10 cellular contexts compared by ENCODE assay signal in the genomic region with DNA sequence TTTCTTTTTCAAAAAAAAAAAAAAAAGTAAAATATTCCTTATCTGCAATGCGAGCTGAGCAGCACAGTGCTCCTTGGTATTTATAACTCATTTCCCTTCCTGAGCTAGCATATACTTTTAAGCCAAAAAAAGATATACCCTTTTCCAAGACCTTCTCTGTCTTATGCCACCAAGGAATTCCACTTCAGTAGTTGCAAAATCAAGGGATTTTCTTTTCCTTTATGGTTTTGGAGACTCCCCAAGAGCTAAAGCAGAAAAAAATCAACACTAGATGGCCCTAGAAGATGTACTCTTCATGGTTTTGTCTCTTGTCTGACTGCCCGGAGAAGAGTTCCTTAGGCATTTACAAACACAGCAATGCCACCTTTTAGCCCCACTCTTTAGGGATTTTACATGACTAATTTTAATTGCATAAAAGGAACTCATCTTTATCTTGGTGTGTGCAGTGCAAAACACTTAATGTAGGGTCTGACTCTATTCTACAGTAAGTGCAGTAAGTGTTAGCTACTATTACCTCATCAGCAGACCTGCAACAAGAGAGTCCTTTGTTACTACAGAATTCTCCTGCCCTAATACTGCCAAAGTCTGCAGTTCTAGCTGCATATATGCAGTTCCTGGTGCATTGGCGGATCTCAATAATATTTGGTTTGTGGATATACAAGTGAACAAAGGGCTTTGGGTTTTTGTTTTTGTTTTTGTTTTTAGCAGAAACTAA.
A peak's percentile ranks its signal among the peaks of the same experiment; 100 is the strongest.
DNase-seq lines count a peak whose midpoint lies in the region; ATAC-seq and TF ChIP-seq lines count a peak whose summit lies in the region.
"Had no signal": no experiment of that assay in that cellular context is flagged by ENCODE, and none has a peak within 500 bp of the region (broad histone marks: within the 10 kb centered on the region; RNA-seq: fewer than 3 reads in every experiment).

No MANE protein-coding gene starts in this region.

- no peaks in the 10 kb centered on the region for H3K79me2 ChIP-seq in H9 (ENCODE audit: insufficient read depth, low read length)

- H3K36me3 Mint-ChIP-seq in H9 (ENCODE audit: insufficient read depth in 1 of 3, low read depth in 3 of 3), result no peaks in the 10 kb centered on the region
- no peaks in the 10 kb centered on the region for H3K36me3 Mint-ChIP-seq in activated naive CD4-positive, alpha-beta T cell treated with anti-CD3 and anti-CD28 coated beads for 36 hours (ENCODE audit: low read depth)

- H3K4me1 ChIP-seq in H9 (ENCODE audit: insufficient read depth, low read length), result no peaks in the 10 kb centered on the region; the same call in 1 of the 2 replicates
- H3K4me1 ChIP-seq in cardiac muscle cell (ENCODE audit: low read depth), result no peaks in the 10 kb centered on the region

- peak; percentile 38; the same call in 1 of the 3 replicates for TF ChIP-seq CTCF in H9 (conservative IDR thresholded peaks at IDR 0.05)
- TF ChIP-seq CTCF in WERI-Rb-1 (IDR thresholded peaks at IDR 0.05; ENCODE audit: low read depth, low read length), result peak; percentile 29; the same call in 1 of the 2 replicates
- TF ChIP-seq CTCF in cardiac muscle cell (IDR thresholded peaks at IDR 0.05; ENCODE audit: low read depth, low read length), result peak; percentile 16

- no peaks in the 10 kb centered on the region for H3K27me3 Mint-ChIP-seq in H9 (ENCODE audit: low read depth)
- H3K27me3 Mint-ChIP-seq in activated naive CD4-positive, alpha-beta T cell treated with anti-CD3 and anti-CD28 coated beads for 36 hours (ENCODE audit: low read depth), result no peaks in the 10 kb centered on the region
- H3K27me3 Mint-ChIP-seq: progenitor cell of endocrine pancreas, T-helper 17 cell had no signal

- no peaks in the 10 kb centered on the region for H3K4me1 Mint-ChIP-seq in H9
- H3K4me1 Mint-ChIP-seq in activated naive CD4-positive, alpha-beta T cell treated with anti-CD3 and anti-CD28 coated beads for 36 hours (ENCODE audit: low read depth), result no peaks in the 10 kb centered on the region
- H3K4me1 Mint-ChIP-seq: T-helper 17 cell had no signal

- DNase-seq in H9 (no peak), WERI-Rb-1 (no peak), cardiac muscle cell (ENCODE audit: low read depth in 1 of 2, low spot score in 1 of 2) (peak; percentile 14 to 61), sciatic nerve (ENCODE audit: low spot score) (no peak)
- DNase-seq in effector CD8-positive, alpha-beta T cell (lab: John Stamatoyannopoulos, UW), result no peak
- DNase-seq in activated naive CD4-positive, alpha-beta T cell treated with anti-CD3 and anti-CD28 coated beads for 36 hours, result no peak
- DNase-seq: activated T-cell treated with anti-CD3 and anti-CD28 coated beads for 4 hours, T-helper 17 cell had no signal

- CTCF ChIA-PET in activated naive CD4-positive, alpha-beta T cell treated with anti-CD3 and anti-CD28 coated beads for 36 hours (lab: Charles Lee), result interaction anchor here (0.7 kb wide), 1 partner anchor 305 kb away, joined by 5 read pairs; no protein-coding TSS in a partner anchor

- no peaks in the 10 kb centered on the region for H4K20me1 ChIP-seq in H9 (ENCODE audit: control insufficient read depth, insufficient read depth, insufficient read length)

- H3K4me3 ChIP-seq in WERI-Rb-1 (ENCODE audit: low read depth, low read length) (no peak overlapping the region), cardiac muscle cell (no peak overlapping the region)

- no peak overlapping the region for H2BK15ac ChIP-seq in H9 (ENCODE audit: low read depth, low read length)

- no peak overlapping the region for H4K8ac ChIP-seq in H9 (replicated peaks; ENCODE audit: insufficient read length, low read depth, low read length)

- no peak overlapping the region for H4K5ac ChIP-seq in H9 (ENCODE audit: insufficient read length, low read depth, low read length)

- no peak overlapping the region for H2BK120ac ChIP-seq in H9 (ENCODE audit: low read depth, low read length, poor library complexity, severe bottlenecking)

- H2AK5ac ChIP-seq in H9 (ENCODE audit: insufficient read length, low read length), result no peak overlapping the region

- intact Hi-C loops in sciatic nerve (cut with DNase I), result loop anchor here (10.0 kb wide), 1 partner anchor 455 kb away; no protein-coding TSS in a partner anchor
- intact Hi-C loops in activated naive CD4-positive, alpha-beta T cell treated with anti-CD3 and anti-CD28 coated beads for 36 hours (cut with micrococcal nuclease), result no loop called here

- H3T11ph ChIP-seq in H9 (ENCODE audit: low read length), result no peak overlapping the region

- no peak overlapping the region for H3K9ac ChIP-seq in H9 (ENCODE audit: extremely low read depth, insufficient read length, low read length)

- no peaks in the 10 kb centered on the region for H3K23me2 ChIP-seq in H9 (ENCODE audit: insufficient read length, low read depth, low read length, poor library complexity, severe bottlenecking)

- no peak overlapping the region for H2BK5ac ChIP-seq in H9 (ENCODE audit: insufficient read length, low read length)

- peaks cover 2 to 3% of the 10 kb centered on the region in 2 experiments; a peak in 4 of 5 replicates for H3K9me3 Mint-ChIP-seq in H9
- H3K9me3 Mint-ChIP-seq in activated naive CD4-positive, alpha-beta T cell treated with anti-CD3 and anti-CD28 coated beads for 36 hours, result peaks cover 3% of the 10 kb centered on the region

- H3K56ac ChIP-seq in H9 (ENCODE audit: insufficient read length, low read depth, low read length), result no peak overlapping the region

- no peaks in the 10 kb centered on the region for H3K9me3 ChIP-seq in H9 (ENCODE audit: control insufficient read depth, low read depth, low read length)
- H3K9me3 ChIP-seq in WERI-Rb-1 (ENCODE audit: severe bottlenecking), result peaks cover 2% of the 10 kb centered on the region
- H3K9me3 ChIP-seq in cardiac muscle cell (ENCODE audit: low read depth), result no peaks in the 10 kb centered on the region

- H3K27me3 ChIP-seq in H9 (ENCODE audit: insufficient read depth, low read length) (no peaks in the 10 kb centered on the region), WERI-Rb-1 (ENCODE audit: insufficient read depth, low read depth, severe bottlenecking) (no peaks in the 10 kb centered on the region), cardiac muscle cell (no peaks in the 10 kb centered on the region)

- no peak overlapping the region for H3K4me3 Mint-ChIP-seq in H9
- no peak overlapping the region for H3K4me3 Mint-ChIP-seq in activated naive CD4-positive, alpha-beta T cell treated with anti-CD3 and anti-CD28 coated beads for 36 hours
- H3K4me3 Mint-ChIP-seq: T-helper 17 cell had no signal

- no peak overlapping the region for H3K27ac Mint-ChIP-seq in H9
- no peak overlapping the region for H3K27ac Mint-ChIP-seq in activated naive CD4-positive, alpha-beta T cell treated with anti-CD3 and anti-CD28 coated beads for 36 hours
- H3K27ac Mint-ChIP-seq: progenitor cell of endocrine pancreas, T-helper 17 cell had no signal

- H3K27ac ChIP-seq in H9 (ENCODE audit: insufficient read length, low read depth, low read length) (no peak overlapping the region), WERI-Rb-1 (no peak overlapping the region), cardiac muscle cell (no peak overlapping the region)

- no peak overlapping the region for H3K14ac ChIP-seq in H9 (ENCODE audit: insufficient read depth, low read length)

- no peak overlapping the region for H2AFZ ChIP-seq in H9 (ENCODE audit: low read length)

- no peaks in the 10 kb centered on the region for H3K36me3 ChIP-seq in WERI-Rb-1
- no peaks in the 10 kb centered on the region for H3K36me3 ChIP-seq in cardiac muscle cell

- no peak overlapping the region for H2BK12ac ChIP-seq in H9 (ENCODE audit: insufficient read length, low read depth, low read length)

- no peak overlapping the region for H4K91ac ChIP-seq in H9 (ENCODE audit: insufficient read length, low read depth, low read length)

- no peak overlapping the region for H3K23ac ChIP-seq in H9 (ENCODE audit: insufficient read length, low read depth, low read length)

- H3K79me1 ChIP-seq in H9 (ENCODE audit: insufficient read depth, low read depth, low read length, poor library complexity, severe bottlenecking), result no peaks in the 10 kb centered on the region

- H3K18ac ChIP-seq in H9 (ENCODE audit: insufficient read length, low read depth, low read length), result no peak overlapping the region

- H2BK20ac ChIP-seq in H9 (ENCODE audit: low read depth, low read length, poor library complexity, severe bottlenecking), result no peak overlapping the region

- H3K4ac ChIP-seq in H9 (ENCODE audit: low read depth, low read length), result no peak overlapping the region

- H3K4me2 ChIP-seq in H9 (ENCODE audit: insufficient read depth, insufficient read length, low read length), result no peak overlapping the region

- ATAC-seq in sciatic nerve (peak; percentile 82), HG02981 (IDR thresholded peaks at IDR 0.05; ENCODE audit: unreplicated experiment) (no peak)
- ATAC-seq: T-helper 17 cell had no signal

- no CpG with 5 or more reads among the region's 3 CpGs for WGBS in H9 (ENCODE audit: extremely low coverage, insufficient read length, low lambda C conversion rate)

Comparison
In these comparisons a context has a peak if more than half of its experiments do, and no peak if none do; other contexts are left out.
1. DNase-seq: peak in cardiac muscle cell (2 of 2); none in H9 (single experiment), WERI-Rb-1 (single experiment), sciatic nerve (single experiment), effector CD8-positive, alpha-beta T cell (single experiment) and activated naive CD4-positive, alpha-beta T cell treated with anti-CD3 and anti-CD28 coated beads for 36 hours (single experiment).
2. Peak in every context shown above with its lines, with median percentiles within 50 percentile points of each other: CTCF ChIP-seq.